Comparison of ENCODE assay signal across 1 cellular context in the genomic region with DNA sequence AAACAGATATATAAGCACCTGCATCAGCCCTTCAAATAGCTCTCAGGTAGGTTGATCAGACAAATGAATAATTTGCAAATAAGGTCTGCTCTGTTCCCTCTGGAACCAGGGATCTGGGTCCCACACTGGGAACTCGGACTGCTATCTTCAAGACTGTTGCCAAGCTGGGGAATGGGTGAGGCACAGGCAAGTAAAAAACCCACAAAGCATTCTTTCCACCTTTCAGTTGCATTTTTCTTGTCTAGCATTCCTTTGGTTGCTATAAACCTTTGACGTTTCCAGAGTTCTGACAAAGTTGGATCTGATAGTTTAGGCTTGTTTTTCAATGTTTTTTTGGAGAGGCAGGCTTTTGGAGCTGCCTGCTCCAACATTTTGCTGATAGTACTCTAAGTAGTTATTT.
TF ChIP-seq lines count a peak whose summit lies in the region.

No MANE protein-coding gene starts in this region.

TF ChIP-seq in WTC11, 78 proteins besides CTCF, POLR2A, EP300 and RAD21 (continued from another document):
- TF ChIP-seq, protein P1, sequence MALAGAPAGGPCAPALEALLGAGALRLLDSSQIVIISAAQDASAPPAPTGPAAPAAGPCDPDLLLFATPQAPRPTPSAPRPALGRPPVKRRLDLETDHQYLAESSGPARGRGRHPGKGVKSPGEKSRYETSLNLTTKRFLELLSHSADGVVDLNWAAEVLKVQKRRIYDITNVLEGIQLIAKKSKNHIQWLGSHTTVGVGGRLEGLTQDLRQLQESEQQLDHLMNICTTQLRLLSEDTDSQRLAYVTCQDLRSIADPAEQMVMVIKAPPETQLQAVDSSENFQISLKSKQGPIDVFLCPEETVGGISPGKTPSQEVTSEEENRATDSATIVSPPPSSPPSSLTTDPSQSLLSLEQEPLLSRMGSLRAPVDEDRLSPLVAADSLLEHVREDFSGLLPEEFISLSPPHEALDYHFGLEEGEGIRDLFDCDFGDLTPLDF (CRISPR knock-in tag; IDR thresholded peaks at IDR 0.05), result no peak
- TF ChIP-seq, protein P2, sequence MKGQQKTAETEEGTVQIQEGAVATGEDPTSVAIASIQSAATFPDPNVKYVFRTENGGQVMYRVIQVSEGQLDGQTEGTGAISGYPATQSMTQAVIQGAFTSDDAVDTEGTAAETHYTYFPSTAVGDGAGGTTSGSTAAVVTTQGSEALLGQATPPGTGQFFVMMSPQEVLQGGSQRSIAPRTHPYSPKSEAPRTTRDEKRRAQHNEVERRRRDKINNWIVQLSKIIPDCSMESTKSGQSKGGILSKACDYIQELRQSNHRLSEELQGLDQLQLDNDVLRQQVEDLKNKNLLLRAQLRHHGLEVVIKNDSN (CRISPR knock-in tag; IDR thresholded peaks at IDR 0.05), result no peak
- TF ChIP-seq, protein P3, sequence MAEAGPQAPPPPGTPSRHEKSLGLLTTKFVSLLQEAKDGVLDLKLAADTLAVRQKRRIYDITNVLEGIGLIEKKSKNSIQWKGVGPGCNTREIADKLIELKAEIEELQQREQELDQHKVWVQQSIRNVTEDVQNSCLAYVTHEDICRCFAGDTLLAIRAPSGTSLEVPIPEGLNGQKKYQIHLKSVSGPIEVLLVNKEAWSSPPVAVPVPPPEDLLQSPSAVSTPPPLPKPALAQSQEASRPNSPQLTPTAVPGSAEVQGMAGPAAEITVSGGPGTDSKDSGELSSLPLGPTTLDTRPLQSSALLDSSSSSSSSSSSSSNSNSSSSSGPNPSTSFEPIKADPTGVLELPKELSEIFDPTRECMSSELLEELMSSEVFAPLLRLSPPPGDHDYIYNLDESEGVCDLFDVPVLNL (CRISPR knock-in tag; IDR thresholded peaks at IDR 0.05; ENCODE audit: borderline replicate concordance, low read depth), result no peak
- no peak for TF ChIP-seq TP53 (CRISPR knock-in tag; IDR thresholded peaks at IDR 0.05)
